In genomic region chr19:55418185-55418584, GRCh38 we compare ENCODE assay signal across 8 cellular contexts.
A peak's percentile ranks its signal among the peaks of the same experiment; 100 is the strongest.
DNase-seq lines count a peak whose midpoint lies in the region; ATAC-seq lines count a peak whose summit lies in the region.

No MANE protein-coding gene starts in this region.

- peaks cover 23% of the 10 kb centered on the region for H3K27me3 Mint-ChIP-seq in T-helper 2 cell treated with Interferon-gamma antibody and Interleukin-4, amounts not matched to agents 5 μg/mL and 100 μg/mL, for 36 hours (ENCODE audit: low read depth)

- no peak overlapping the region for H3K27ac Mint-ChIP-seq in T-helper 2 cell treated with Interferon-gamma antibody and Interleukin-4, amounts not matched to agents 5 μg/mL and 100 μg/mL, for 36 hours

- no peak for ATAC-seq in HG03439 (IDR thresholded peaks at IDR 0.05; ENCODE audit: unreplicated experiment)

- peak; percentile 36 to 80 (median 55) for DNase-seq in NCI-H1417 (lab: John Stamatoyannopoulos, UW)
- DNase-seq in NCI-H1417 treated with DMSO at 0.1 percent for 48 hours (lab: John Stamatoyannopoulos, UW) = no peak
- DNase-seq in NAMALWA (ENCODE audit: low spot score) = peak; percentile 75
- peak; percentile 35 for DNase-seq in T-helper 2 cell treated with Interferon-gamma antibody and Interleukin-4, amounts not matched to agents 5 μg/mL and 100 μg/mL, for 36 hours (ENCODE audit: low spot score)
- peak; percentile 31 for DNase-seq in brain pericyte (ENCODE audit: low read depth, low spot score)
- DNase-seq in inferior parietal cortex (ENCODE audit: extremely low spot score) = peak; percentile 83
- peak in 2 of 3 donors; percentile 38 to 55 for DNase-seq in stimulated activated CD4-positive, alpha-beta T cell treated with anti-CD3 and anti-CD28 coated beads, Interleukin-12 subunit alpha, Interleukin-12 subunit beta, amount 100 ng/mL, for 48 hours (ENCODE audit: low read depth in 2 of 3, low spot score in 1 of 3)

- no peak overlapping the region for H3K4me3 Mint-ChIP-seq in T-helper 2 cell treated with Interferon-gamma antibody and Interleukin-4, amounts not matched to agents 5 μg/mL and 100 μg/mL, for 36 hours

- H3K36me3 Mint-ChIP-seq in T-helper 2 cell treated with Interferon-gamma antibody and Interleukin-4, amounts not matched to agents 5 μg/mL and 100 μg/mL, for 36 hours (ENCODE audit: low read depth) = no peaks in the 10 kb centered on the region

- no peaks in the 10 kb centered on the region for H3K9me3 Mint-ChIP-seq in T-helper 2 cell treated with Interferon-gamma antibody and Interleukin-4, amounts not matched to agents 5 μg/mL and 100 μg/mL, for 36 hours

- H3K4me1 Mint-ChIP-seq in T-helper 2 cell treated with Interferon-gamma antibody and Interleukin-4, amounts not matched to agents 5 μg/mL and 100 μg/mL, for 36 hours (ENCODE audit: low read depth) = peaks cover 9% of the 10 kb centered on the region
